ENCODE assay signal across 1 cellular context in the genomic region with DNA sequence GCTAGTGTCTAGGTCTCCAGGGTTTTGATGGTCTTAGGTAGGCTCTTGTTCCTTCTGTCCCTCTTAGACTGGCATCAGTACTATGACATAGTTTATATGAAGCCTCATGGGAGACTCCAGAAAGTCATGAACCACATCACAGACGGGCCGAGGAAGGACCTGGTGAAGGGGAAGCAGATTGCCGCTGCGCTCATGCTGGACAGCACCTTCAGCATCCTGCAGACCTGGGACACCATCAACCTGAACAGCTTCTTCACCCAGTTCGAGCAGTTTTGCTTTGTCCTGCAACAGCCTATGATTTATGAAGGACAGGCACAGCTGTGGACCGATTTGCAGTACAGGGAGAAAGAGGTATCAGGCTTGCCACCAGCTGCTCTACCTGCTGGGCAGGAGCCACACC.
TF ChIP-seq lines count a peak whose summit lies in the region.

No MANE protein-coding gene starts in this region.

TF ChIP-seq in endothelial cell of umbilical vein, 7 proteins besides CTCF, POLR2A, EP300 and RAD21 (continued from another document):
- TF ChIP-seq, protein P1, sequence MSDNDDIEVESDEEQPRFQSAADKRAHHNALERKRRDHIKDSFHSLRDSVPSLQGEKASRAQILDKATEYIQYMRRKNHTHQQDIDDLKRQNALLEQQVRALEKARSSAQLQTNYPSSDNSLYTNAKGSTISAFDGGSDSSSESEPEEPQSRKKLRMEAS (IDR thresholded peaks at IDR 0.05; ENCODE audit: insufficient read depth, insufficient read length), result no peak
- TF ChIP-seq JUN (IDR thresholded peaks at IDR 0.05; ENCODE audit: borderline replicate concordance, insufficient read depth, insufficient read length, low read depth) (no peak), POLR2AphosphoS5 (IDR thresholded peaks at IDR 0.05; ENCODE audit: insufficient read depth, low read depth, low read length) (no peak), MYC (IDR thresholded peaks at IDR 0.05; ENCODE audit: low read depth, low read length) (no peak), GATA2 (IDR thresholded peaks at IDR 0.05; ENCODE audit: insufficient read depth, insufficient read length, low read depth, low read length) (no peak), FOS (IDR thresholded peaks at IDR 0.05; ENCODE audit: borderline replicate concordance, insufficient read depth, low read length) (no peak)
